ENCODE assay signal across 1 cellular context in the genomic region with DNA sequence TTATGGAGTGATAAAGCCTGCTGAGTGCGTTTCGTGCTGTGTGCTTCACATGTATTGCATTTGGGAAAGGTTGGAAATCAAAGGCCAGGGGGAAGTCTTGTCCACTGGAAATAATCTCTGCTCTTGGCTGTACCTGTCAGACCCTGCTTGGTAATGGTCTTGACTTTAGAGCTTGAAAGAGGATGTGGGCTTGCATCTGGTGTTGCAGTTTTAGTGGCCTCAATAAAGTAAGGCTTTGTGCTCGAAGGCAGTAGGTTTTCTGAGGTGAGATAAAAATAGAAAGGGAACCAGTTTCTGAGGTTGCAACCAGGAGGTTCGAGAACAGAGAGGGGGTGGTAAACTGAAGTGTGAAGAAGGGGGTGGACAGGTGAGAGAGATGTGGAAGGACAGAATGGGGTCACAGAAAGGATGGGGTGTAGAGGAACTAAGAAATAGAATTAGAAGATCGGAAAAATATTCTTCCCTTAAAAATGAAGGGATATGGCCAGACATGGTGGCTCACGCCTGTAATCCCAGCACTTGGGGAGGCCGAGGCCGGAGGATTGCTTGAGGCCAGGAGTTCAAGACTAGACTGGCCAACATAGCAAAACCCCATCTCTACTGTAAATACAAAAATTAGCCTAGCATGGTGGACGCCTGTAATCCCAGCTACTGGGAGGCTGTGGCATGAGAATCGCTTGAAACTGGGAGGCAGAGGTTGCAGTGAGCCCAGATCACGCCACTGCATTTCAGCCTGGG.
TF ChIP-seq lines count a peak whose summit lies in the region.

No MANE protein-coding gene starts in this region.

TF ChIP-seq in GM12878, 131 proteins besides CTCF, POLR2A, EP300 and RAD21 (continued from another document and continues in another):
- TF ChIP-seq, protein P1, sequence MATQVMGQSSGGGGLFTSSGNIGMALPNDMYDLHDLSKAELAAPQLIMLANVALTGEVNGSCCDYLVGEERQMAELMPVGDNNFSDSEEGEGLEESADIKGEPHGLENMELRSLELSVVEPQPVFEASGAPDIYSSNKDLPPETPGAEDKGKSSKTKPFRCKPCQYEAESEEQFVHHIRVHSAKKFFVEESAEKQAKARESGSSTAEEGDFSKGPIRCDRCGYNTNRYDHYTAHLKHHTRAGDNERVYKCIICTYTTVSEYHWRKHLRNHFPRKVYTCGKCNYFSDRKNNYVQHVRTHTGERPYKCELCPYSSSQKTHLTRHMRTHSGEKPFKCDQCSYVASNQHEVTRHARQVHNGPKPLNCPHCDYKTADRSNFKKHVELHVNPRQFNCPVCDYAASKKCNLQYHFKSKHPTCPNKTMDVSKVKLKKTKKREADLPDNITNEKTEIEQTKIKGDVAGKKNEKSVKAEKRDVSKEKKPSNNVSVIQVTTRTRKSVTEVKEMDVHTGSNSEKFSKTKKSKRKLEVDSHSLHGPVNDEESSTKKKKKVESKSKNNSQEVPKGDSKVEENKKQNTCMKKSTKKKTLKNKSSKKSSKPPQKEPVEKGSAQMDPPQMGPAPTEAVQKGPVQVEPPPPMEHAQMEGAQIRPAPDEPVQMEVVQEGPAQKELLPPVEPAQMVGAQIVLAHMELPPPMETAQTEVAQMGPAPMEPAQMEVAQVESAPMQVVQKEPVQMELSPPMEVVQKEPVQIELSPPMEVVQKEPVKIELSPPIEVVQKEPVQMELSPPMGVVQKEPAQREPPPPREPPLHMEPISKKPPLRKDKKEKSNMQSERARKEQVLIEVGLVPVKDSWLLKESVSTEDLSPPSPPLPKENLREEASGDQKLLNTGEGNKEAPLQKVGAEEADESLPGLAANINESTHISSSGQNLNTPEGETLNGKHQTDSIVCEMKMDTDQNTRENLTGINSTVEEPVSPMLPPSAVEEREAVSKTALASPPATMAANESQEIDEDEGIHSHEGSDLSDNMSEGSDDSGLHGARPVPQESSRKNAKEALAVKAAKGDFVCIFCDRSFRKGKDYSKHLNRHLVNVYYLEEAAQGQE (IDR thresholded peaks at IDR 0.05; ENCODE audit: low read depth, low read length) = no peak
- TF ChIP-seq NBN (IDR thresholded peaks at IDR 0.05) (peak; percentile 99), CHD1 (IDR thresholded peaks at IDR 0.05; ENCODE audit: low read depth, low read length) (no peak; the same call in 1 of the 2 replicates), CBX3 (IDR thresholded peaks at IDR 0.05; ENCODE audit: borderline replicate concordance, low read depth) (no peak), PAX5 (IDR thresholded peaks at IDR 0.05; ENCODE audit: borderline replicate concordance, low read depth, low read length) (peak; percentile 79; the same call in 1 of the 2 replicates), RELA (IDR thresholded peaks at IDR 0.05; ENCODE audit: borderline replicate concordance, partially characterized antibody) (peak; percentile 30), WRNIP1 (IDR thresholded peaks at IDR 0.05; ENCODE audit: borderline replicate concordance, low read depth, low read length) (no peak), ZNF622 (IDR thresholded peaks at IDR 0.05) (no peak), JUND (IDR thresholded peaks at IDR 0.05; ENCODE audit: low read depth, low read length) (no peak), MEF2B (IDR thresholded peaks at IDR 0.05; ENCODE audit: partially characterized antibody, poor library complexity, severe bottlenecking) (peak; percentile 98), BRCA1 (IDR thresholded peaks at IDR 0.05; ENCODE audit: low read depth, low read length) (no peak), SP1 (IDR thresholded peaks at IDR 0.05; ENCODE audit: low read depth, low read length) (peak; percentile 90), CHD4 (IDR thresholded peaks at IDR 0.05) (no peak), MTA2 (IDR thresholded peaks at IDR 0.05; ENCODE audit: low read depth) (peak; percentile 98), POU2F2 (IDR thresholded peaks at IDR 0.05; ENCODE audit: borderline replicate concordance, low read depth, low read length) (peak; percentile 83), MYC (IDR thresholded peaks at IDR 0.05; ENCODE audit: insufficient read depth, insufficient read length, insufficient replicate concordance, low read length, severe bottlenecking) (no peak), NR2C1 (IDR thresholded peaks at IDR 0.05) (0 out of 2 replicates have a peak, but pooled peaks have one; percentile 38), ZSCAN29 (IDR thresholded peaks at IDR 0.05) (0 out of 2 replicates have a peak, but pooled peaks have one; percentile 0), ESRRA (IDR thresholded peaks at IDR 0.05; ENCODE audit: low read length) (no peak), FOXK2 (IDR thresholded peaks at IDR 0.05) (no peak), SPI1 (IDR thresholded peaks at IDR 0.05; ENCODE audit: borderline replicate concordance, insufficient read depth, low read depth, low read length) (peak; percentile 93), SMAD1 (IDR thresholded peaks at IDR 0.05; ENCODE audit: low read depth, partially characterized antibody) (peak; percentile 83), TCF7 (IDR thresholded peaks at IDR 0.05; ENCODE audit: borderline replicate concordance) (peak; percentile 57; the same call in 1 of the 2 replicates), GATAD2B (conservative IDR thresholded peaks at IDR 0.05; ENCODE audit: low read depth) (peak; percentile 72)
- TF ChIP-seq, protein P2, sequence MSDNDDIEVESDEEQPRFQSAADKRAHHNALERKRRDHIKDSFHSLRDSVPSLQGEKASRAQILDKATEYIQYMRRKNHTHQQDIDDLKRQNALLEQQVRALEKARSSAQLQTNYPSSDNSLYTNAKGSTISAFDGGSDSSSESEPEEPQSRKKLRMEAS (IDR thresholded peaks at IDR 0.05; ENCODE audit: low read depth, low read length) = no peak
- TF ChIP-seq, protein P3, sequence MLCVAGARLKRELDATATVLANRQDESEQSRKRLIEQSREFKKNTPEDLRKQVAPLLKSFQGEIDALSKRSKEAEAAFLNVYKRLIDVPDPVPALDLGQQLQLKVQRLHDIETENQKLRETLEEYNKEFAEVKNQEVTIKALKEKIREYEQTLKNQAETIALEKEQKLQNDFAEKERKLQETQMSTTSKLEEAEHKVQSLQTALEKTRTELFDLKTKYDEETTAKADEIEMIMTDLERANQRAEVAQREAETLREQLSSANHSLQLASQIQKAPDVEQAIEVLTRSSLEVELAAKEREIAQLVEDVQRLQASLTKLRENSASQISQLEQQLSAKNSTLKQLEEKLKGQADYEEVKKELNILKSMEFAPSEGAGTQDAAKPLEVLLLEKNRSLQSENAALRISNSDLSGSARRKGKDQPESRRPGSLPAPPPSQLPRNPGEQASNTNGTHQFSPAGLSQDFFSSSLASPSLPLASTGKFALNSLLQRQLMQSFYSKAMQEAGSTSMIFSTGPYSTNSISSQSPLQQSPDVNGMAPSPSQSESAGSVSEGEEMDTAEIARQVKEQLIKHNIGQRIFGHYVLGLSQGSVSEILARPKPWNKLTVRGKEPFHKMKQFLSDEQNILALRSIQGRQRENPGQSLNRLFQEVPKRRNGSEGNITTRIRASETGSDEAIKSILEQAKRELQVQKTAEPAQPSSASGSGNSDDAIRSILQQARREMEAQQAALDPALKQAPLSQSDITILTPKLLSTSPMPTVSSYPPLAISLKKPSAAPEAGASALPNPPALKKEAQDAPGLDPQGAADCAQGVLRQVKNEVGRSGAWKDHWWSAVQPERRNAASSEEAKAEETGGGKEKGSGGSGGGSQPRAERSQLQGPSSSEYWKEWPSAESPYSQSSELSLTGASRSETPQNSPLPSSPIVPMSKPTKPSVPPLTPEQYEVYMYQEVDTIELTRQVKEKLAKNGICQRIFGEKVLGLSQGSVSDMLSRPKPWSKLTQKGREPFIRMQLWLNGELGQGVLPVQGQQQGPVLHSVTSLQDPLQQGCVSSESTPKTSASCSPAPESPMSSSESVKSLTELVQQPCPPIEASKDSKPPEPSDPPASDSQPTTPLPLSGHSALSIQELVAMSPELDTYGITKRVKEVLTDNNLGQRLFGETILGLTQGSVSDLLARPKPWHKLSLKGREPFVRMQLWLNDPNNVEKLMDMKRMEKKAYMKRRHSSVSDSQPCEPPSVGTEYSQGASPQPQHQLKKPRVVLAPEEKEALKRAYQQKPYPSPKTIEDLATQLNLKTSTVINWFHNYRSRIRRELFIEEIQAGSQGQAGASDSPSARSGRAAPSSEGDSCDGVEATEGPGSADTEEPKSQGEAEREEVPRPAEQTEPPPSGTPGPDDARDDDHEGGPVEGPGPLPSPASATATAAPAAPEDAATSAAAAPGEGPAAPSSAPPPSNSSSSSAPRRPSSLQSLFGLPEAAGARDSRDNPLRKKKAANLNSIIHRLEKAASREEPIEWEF (IDR thresholded peaks at IDR 0.05; ENCODE audit: insufficient replicate concordance, low read depth, low read length) = no peak
- TF ChIP-seq, protein P4, sequence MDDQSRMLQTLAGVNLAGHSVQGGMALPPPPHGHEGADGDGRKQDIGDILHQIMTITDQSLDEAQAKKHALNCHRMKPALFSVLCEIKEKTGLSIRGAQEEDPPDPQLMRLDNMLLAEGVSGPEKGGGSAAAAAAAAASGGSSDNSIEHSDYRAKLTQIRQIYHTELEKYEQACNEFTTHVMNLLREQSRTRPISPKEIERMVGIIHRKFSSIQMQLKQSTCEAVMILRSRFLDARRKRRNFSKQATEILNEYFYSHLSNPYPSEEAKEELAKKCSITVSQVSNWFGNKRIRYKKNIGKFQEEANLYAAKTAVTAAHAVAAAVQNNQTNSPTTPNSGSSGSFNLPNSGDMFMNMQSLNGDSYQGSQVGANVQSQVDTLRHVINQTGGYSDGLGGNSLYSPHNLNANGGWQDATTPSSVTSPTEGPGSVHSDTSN (IDR thresholded peaks at IDR 0.05; ENCODE audit: insufficient replicate concordance, low read depth, low read length) = no peak
- TF ChIP-seq, protein P5, sequence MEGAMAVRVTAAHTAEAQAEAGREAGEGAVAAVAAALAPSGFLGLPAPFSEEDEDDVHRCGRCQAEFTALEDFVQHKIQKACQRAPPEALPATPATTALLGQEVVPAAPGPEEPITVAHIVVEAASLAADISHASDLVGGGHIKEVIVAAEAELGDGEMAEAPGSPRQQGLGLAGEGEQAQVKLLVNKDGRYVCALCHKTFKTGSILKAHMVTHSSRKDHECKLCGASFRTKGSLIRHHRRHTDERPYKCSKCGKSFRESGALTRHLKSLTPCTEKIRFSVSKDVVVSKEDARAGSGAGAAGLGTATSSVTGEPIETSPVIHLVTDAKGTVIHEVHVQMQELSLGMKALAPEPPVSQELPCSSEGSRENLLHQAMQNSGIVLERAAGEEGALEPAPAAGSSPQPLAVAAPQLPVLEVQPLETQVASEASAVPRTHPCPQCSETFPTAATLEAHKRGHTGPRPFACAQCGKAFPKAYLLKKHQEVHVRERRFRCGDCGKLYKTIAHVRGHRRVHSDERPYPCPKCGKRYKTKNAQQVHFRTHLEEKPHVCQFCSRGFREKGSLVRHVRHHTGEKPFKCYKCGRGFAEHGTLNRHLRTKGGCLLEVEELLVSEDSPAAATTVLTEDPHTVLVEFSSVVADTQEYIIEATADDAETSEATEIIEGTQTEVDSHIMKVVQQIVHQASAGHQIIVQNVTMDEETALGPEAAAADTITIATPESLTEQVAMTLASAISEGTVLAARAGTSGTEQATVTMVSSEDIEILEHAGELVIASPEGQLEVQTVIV (IDR thresholded peaks at IDR 0.05; ENCODE audit: borderline replicate concordance, partially characterized antibody) = no peak
- TF ChIP-seq, protein P6, sequence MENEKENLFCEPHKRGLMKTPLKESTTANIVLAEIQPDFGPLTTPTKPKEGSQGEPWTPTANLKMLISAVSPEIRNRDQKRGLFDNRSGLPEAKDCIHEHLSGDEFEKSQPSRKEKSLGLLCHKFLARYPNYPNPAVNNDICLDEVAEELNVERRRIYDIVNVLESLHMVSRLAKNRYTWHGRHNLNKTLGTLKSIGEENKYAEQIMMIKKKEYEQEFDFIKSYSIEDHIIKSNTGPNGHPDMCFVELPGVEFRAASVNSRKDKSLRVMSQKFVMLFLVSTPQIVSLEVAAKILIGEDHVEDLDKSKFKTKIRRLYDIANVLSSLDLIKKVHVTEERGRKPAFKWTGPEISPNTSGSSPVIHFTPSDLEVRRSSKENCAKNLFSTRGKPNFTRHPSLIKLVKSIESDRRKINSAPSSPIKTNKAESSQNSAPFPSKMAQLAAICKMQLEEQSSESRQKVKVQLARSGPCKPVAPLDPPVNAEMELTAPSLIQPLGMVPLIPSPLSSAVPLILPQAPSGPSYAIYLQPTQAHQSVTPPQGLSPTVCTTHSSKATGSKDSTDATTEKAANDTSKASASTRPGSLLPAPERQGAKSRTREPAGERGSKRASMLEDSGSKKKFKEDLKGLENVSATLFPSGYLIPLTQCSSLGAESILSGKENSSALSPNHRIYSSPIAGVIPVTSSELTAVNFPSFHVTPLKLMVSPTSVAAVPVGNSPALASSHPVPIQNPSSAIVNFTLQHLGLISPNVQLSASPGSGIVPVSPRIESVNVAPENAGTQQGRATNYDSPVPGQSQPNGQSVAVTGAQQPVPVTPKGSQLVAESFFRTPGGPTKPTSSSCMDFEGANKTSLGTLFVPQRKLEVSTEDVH (IDR thresholded peaks at IDR 0.05; ENCODE audit: low read depth, partially characterized antibody) = peak; percentile 66
- TF ChIP-seq, protein P7, sequence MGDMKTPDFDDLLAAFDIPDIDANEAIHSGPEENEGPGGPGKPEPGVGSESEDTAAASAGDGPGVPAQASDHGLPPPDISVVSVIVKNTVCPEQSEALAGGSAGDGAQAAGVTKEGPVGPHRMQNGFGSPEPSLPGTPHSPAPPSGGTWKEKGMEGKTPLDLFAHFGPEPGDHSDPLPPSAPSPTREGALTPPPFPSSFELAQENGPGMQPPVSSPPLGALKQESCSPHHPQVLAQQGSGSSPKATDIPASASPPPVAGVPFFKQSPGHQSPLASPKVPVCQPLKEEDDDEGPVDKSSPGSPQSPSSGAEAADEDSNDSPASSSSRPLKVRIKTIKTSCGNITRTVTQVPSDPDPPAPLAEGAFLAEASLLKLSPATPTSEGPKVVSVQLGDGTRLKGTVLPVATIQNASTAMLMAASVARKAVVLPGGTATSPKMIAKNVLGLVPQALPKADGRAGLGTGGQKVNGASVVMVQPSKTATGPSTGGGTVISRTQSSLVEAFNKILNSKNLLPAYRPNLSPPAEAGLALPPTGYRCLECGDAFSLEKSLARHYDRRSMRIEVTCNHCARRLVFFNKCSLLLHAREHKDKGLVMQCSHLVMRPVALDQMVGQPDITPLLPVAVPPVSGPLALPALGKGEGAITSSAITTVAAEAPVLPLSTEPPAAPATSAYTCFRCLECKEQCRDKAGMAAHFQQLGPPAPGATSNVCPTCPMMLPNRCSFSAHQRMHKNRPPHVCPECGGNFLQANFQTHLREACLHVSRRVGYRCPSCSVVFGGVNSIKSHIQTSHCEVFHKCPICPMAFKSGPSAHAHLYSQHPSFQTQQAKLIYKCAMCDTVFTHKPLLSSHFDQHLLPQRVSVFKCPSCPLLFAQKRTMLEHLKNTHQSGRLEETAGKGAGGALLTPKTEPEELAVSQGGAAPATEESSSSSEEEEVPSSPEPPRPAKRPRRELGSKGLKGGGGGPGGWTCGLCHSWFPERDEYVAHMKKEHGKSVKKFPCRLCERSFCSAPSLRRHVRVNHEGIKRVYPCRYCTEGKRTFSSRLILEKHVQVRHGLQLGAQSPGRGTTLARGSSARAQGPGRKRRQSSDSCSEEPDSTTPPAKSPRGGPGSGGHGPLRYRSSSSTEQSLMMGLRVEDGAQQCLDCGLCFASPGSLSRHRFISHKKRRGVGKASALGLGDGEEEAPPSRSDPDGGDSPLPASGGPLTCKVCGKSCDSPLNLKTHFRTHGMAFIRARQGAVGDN (IDR thresholded peaks at IDR 0.05) = peak; percentile 62; the same call in 1 of the 2 replicates
- TF ChIP-seq, protein P8, sequence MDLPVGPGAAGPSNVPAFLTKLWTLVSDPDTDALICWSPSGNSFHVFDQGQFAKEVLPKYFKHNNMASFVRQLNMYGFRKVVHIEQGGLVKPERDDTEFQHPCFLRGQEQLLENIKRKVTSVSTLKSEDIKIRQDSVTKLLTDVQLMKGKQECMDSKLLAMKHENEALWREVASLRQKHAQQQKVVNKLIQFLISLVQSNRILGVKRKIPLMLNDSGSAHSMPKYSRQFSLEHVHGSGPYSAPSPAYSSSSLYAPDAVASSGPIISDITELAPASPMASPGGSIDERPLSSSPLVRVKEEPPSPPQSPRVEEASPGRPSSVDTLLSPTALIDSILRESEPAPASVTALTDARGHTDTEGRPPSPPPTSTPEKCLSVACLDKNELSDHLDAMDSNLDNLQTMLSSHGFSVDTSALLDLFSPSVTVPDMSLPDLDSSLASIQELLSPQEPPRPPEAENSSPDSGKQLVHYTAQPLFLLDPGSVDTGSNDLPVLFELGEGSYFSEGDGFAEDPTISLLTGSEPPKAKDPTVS (IDR thresholded peaks at IDR 0.05; ENCODE audit: low read depth, low read length) = no peak
